23 cellular contexts compared by ENCODE assay signal in the genomic region with DNA sequence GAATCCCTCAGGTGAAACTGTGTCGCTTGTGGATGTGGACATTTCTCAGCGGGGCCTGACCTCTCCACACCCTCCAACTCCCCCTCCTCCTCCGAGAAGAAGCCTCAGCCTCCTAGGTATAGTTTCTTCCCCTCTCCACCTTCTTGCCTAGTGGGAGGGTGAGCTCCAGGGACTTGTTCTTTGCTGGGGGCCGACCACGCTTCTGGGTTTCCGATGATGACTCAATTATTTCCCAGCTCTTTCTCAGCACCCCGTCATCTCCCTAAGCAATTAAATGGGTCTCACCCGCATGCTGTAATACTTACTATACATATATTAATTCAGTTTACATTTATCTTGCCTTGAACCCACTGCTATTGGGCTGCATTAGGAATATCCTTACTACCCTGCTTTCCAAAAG. TPM values are rescaled to one million over a fixed set of nuclear protein-coding genes. Genes with fewer than 3 reads are reported as not detected.
"Had no signal": no experiment of that assay in that cellular context is flagged by ENCODE, and none has a peak within 500 bp of the region (broad histone marks: within the 10 kb centered on the region; RNA-seq: fewer than 3 reads in every experiment).

No MANE protein-coding gene starts in this region.

- H3K4me3 ChIP-seq: MG63 had no signal

- DNase-seq: IMR-90, Karpas-422, KG1, MG63, NCI-H1092, NCI-H1105 treated with DMSO at 0.1 percent for 48 hours, NCI-H1417 treated with DMSO at 0.1 percent for 48 hours, NCI-H146, NCI-H1694 treated with DMSO at 0.1 percent for 48 hours, NCI-H1930, NCI-H2081, NCI-H2107, NCI-H2227 treated with DMSO at 0.1 percent for 48 hours, NCI-H510A, NCI-H524 treated with DMSO at 0.1 percent for 48 hours, NCI-H69, NCI-H774, Right ventricle myocardium superior, RPMI8226, SK-N-SH, SW 1271 had no signal

- H3K9me3 ChIP-seq: MG63, SK-N-SH had no signal

- ATAC-seq: HepG2 had no signal

RNA-seq across cellular contexts. Expression of a gene that starts 21.0 kb away (rescaled TPM):
- total RNA-seq: HepG2, HT1080, IMR-90 had no signal
